Comparison of ENCODE assay signal across 8 cellular contexts in the genomic region with DNA sequence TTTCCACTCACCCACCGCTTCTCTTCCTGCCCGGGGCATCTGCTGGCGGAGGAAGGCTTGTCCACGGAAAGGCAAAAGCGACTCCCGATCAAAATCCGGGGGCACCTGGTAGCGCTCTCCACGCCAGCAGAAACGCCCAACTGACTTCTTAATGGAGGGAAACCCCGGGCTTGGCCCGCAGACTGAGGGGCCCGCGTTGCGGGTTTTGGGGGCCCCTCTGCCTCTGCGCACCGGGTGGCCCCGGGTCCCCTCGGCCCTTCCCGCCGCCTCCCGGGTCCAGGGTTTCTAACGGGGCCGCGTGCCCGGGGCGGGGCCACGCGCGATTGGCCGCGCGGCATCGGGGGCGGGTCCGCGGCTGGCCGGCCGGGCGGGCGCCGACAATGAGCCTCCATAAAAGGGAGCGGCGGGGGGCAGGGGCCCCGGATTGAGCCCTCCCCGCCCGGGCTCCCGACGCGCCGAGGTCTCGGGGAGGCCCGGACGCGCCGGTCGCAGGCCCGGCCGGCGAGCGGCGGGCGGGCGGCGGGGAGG. TPM values are rescaled to one million over a fixed set of nuclear protein-coding genes. Genes with fewer than 3 reads are reported as not detected.
A peak's percentile ranks its signal among the peaks of the same experiment; 100 is the strongest.
DNase-seq lines count a peak whose midpoint lies in the region; ATAC-seq and TF ChIP-seq lines count a peak whose summit lies in the region.

A gene with protein sequence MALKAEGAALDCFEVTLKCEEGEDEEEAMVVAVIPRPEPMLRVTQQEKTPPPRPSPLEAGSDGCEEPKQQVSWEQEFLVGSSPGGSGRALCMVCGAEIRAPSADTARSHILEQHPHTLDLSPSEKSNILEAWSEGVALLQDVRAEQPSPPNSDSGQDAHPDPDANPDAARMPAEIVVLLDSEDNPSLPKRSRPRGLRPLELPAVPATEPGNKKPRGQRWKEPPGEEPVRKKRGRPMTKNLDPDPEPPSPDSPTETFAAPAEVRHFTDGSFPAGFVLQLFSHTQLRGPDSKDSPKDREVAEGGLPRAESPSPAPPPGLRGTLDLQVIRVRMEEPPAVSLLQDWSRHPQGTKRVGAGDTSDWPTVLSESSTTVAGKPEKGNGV (plus strand): TSS at position 422 of the 528 bp plus-strand sequence. CDS start 231 bp downstream, outside the sequence.

- H3K27ac Mint-ChIP-seq in activated CD4-positive, alpha-beta T cell treated with anti-CD3 and anti-CD28 coated beads, Interleukin-2, amount 10 ng/mL, durations not matched to agents 24 days and 14 days: peak within 1 kb of the TSS; percentile 78

- peaks cover 3% of the 10 kb centered on the region for H3K27me3 Mint-ChIP-seq in activated CD4-positive, alpha-beta T cell treated with anti-CD3 and anti-CD28 coated beads, Interleukin-2, amount 10 ng/mL, durations not matched to agents 24 days and 14 days

- H3K36me3 Mint-ChIP-seq in activated CD4-positive, alpha-beta T cell treated with anti-CD3 and anti-CD28 coated beads, Interleukin-2, amount 10 ng/mL, durations not matched to agents 24 days and 14 days (ENCODE audit: low read depth): peaks cover 24% of the 10 kb centered on the region

- TF ChIP-seq CTCF in AG10803 (conservative IDR thresholded peaks at IDR 0.05; ENCODE audit: low read length): no peak

- peak within 1 kb of the TSS; percentile 89 for H3K4me3 ChIP-seq in AG10803 (ENCODE audit: low read length)

- ATAC-seq in GM19023 (IDR thresholded peaks at IDR 0.05; ENCODE audit: unreplicated experiment): peak; percentile 75
- peak; percentile 89 for ATAC-seq in HG03175 (IDR thresholded peaks at IDR 0.05; ENCODE audit: unreplicated experiment)

- H3K4me1 Mint-ChIP-seq in activated CD4-positive, alpha-beta T cell treated with anti-CD3 and anti-CD28 coated beads, Interleukin-2, amount 10 ng/mL, durations not matched to agents 24 days and 14 days: peaks cover 30% of the 10 kb centered on the region

- intact Hi-C loops in activated CD4-positive, alpha-beta T cell treated with anti-CD3 and anti-CD28 coated beads, Interleukin-2, amount 10 ng/mL, durations not matched to agents 24 days and 14 days (cut with micrococcal nuclease): loop anchor here (1.0 to 2.0 kb wide), 3 partner anchors 26 to 131 kb away; a partner anchor contains a TSS

- DNase-seq in AG10803 (ENCODE audit: low read depth) (peak; percentile 58), NCI-H446 (lab: John Stamatoyannopoulos, UW) (peak; percentile 32 to 84), cortex of kidney (lab: John Stamatoyannopoulos, UW) (peak; percentile 35), left kidney (ENCODE audit: low read depth, low spot score) (peak; percentile 88)
- DNase-seq in activated CD4-positive, alpha-beta T cell treated with anti-CD3 and anti-CD28 coated beads, Interleukin-2, amount 10 ng/mL, durations not matched to agents 24 days and 14 days: peak; percentile 95
- DNase-seq in stimulated activated CD4-positive, alpha-beta T cell treated with anti-CD3 and anti-CD28 coated beads, Interleukin-1b, Interleukin-23, amount 100 ng/mL, for 4 hours (ENCODE audit: low read depth in 2 of 2): peak; percentile 28 to 68

- H3K4me3 Mint-ChIP-seq in activated CD4-positive, alpha-beta T cell treated with anti-CD3 and anti-CD28 coated beads, Interleukin-2, amount 10 ng/mL, durations not matched to agents 24 days and 14 days: peak within 1 kb of the TSS; percentile 86

- no peaks in the 10 kb centered on the region for H3K9me3 Mint-ChIP-seq in activated CD4-positive, alpha-beta T cell treated with anti-CD3 and anti-CD28 coated beads, Interleukin-2, amount 10 ng/mL, durations not matched to agents 24 days and 14 days

RNA-seq across cellular contexts. Expression of the gene that starts here (rescaled TPM):
- 60.2 and 65.8 TPM in 2 replicates for total RNA-seq in activated CD4-positive, alpha-beta T cell treated with anti-CD3 and anti-CD28 coated beads, Interleukin-2, amount 10 ng/mL, durations not matched to agents 24 days and 14 days

Comparison
In these comparisons a context has a peak if more than half of its experiments do, and no peak if none do; other contexts are left out.
1. Peak in every context shown above with its lines: DNase-seq, ATAC-seq and H3K4me3 ChIP-seq.
2. DNase-seq: peak in every context shown above with its lines; median percentile 95 in activated CD4-positive, alpha-beta T cell treated with anti-CD3 and anti-CD28 coated beads, Interleukin-2, amount 10 ng/mL, durations not matched to agents 24 days and 14 days; 88 in left kidney; 58 in AG10803; 58 in NCI-H446; 48 in stimulated activated CD4-positive, alpha-beta T cell treated with anti-CD3 and anti-CD28 coated beads, Interleukin-1b, Interleukin-23, amount 100 ng/mL, for 4 hours; 35 in cortex of kidney.